In the genomic region with DNA sequence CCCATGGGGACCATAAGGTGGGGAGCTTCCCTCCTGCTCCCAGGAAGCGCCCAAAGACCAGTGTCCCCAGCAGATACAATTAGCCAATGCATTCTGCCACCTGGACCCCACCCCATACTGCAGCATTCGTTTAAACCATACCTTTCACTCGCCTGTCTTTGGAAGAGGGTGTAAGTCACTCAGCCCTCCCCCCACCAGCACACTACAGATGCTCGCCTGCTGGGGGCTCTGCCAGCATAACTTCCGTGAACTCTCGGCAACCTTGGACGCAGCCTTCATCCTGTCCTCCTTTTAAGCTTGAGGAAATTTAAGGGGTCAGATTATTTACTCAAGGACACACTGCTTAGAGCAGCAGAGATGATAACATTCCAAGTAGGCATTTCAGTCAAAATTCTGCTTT, we compare ENCODE assay signal across 13 cellular contexts.
DNase-seq lines count a peak whose midpoint lies in the region; ATAC-seq and TF ChIP-seq lines count a peak whose summit lies in the region.
"Had no signal": no experiment of that assay in that cellular context is flagged by ENCODE, and none has a peak within 500 bp of the region (broad histone marks: within the 10 kb centered on the region; RNA-seq: fewer than 3 reads in every experiment).

No MANE protein-coding gene starts in this region.

- CTCF ChIA-PET in Panc1 (lab: Charles Lee), result no interaction called here

- POLR2A ChIA-PET in Panc1 (lab: Charles Lee), result no interaction called here

- TF ChIP-seq CTCF in Panc1 (IDR thresholded peaks at IDR 0.05) (no peak), gastrocnemius medialis (IDR thresholded peaks at IDR 0.05 in 4 of 5, conservative IDR thresholded peaks at IDR 0.05 in 1 of 5) (no peak), HFFc6 (IDR thresholded peaks at IDR 0.05) (no peak)

- peaks cover 1% of the 10 kb centered on the region for H3K27me3 Mint-ChIP-seq in HFFc6 (ENCODE audit: insufficient read depth)

- no peak for TF ChIP-seq POLR2A in gastrocnemius medialis (IDR thresholded peaks at IDR 0.05)

- H3K36me3 Mint-ChIP-seq in HFFc6 (ENCODE audit: low read depth), result 0 out of 2 replicates have a peak, but pooled peaks cover 6% of the 10 kb centered on the region

- H3K9me3 Mint-ChIP-seq in HFFc6, result no peaks in the 10 kb centered on the region

- no peak overlapping the region for H3K4me3 ChIP-seq in Panc1 (ENCODE audit: low read depth in 2 of 2, low read length in 2 of 2)
- H3K4me3 ChIP-seq in gastrocnemius medialis, result no peak overlapping the region

- H3K27me3 ChIP-seq in Panc1 (ENCODE audit: control insufficient read depth, insufficient read depth, low read length), result no peaks in the 10 kb centered on the region
- H3K27me3 ChIP-seq in gastrocnemius medialis, result no peaks in the 10 kb centered on the region

- H3K4me1 Mint-ChIP-seq in HFFc6 (ENCODE audit: low read depth), result no peaks in the 10 kb centered on the region; the same call in 1 of the 2 replicates

- H3K4me3 Mint-ChIP-seq in HFFc6, result no peak overlapping the region

- H3K4me1 ChIP-seq in Panc1 (ENCODE audit: control insufficient read depth, insufficient read depth, low read length) (peaks cover 2% of the 10 kb centered on the region; the same call in 1 of the 2 replicates), gastrocnemius medialis (peaks cover 49 to 60% of the 10 kb centered on the region in 2 donors)

- BruUV-seq in Panc1 (replicated peaks; lab: Mats Ljungman, UMichigan), result no TSS peak

- intact Hi-C loops in Panc1 (cut with micrococcal nuclease; ENCODE audit: unreplicated experiment) (no loop called here), gastrocnemius medialis (cut with DNase I; ENCODE audit: low total_unique reads) (loop anchor here (5.0 kb wide), 3 partner anchors 70 to 230 kb away; no protein-coding TSS in a partner anchor)

- no peak overlapping the region for H3K27ac Mint-ChIP-seq in HFFc6

- in situ Hi-C loops in Panc1 (cut with HindIII; ENCODE audit: low pct_unique_long_range_greater_than_20kb, low sequenced_read_pairs) (no loop called here), gastrocnemius medialis (cut with MboI; ENCODE audit: low sequenced_read_pairs in 4 of 4) (no loop called here)

- DNase-seq in Panc1 (ENCODE audit: low read depth, low spot score), result no peak
- peak; percentile 26 for DNase-seq in amniotic epithelial cell (ENCODE audit: low read depth)
- DNase-seq in left kidney (ENCODE audit: low read depth, low spot score), result peak; percentile 21
- no peak for DNase-seq in gastrocnemius medialis
- DNase-seq in HFFc6, result no peak
- no peak for DNase-seq in caudate nucleus (lab: John Stamatoyannopoulos, UW)
- DNase-seq: COR-L47, NCI-H1092, NCI-H146, NCI-H2081, NCI-H748 treated with DMSO at 0.1 percent for 48 hours, PC-3 had no signal

- no peaks in the 10 kb centered on the region for H3K9me3 ChIP-seq in Panc1 (ENCODE audit: control insufficient read depth, insufficient read depth, low read depth, low read length)
- no peaks in the 10 kb centered on the region for H3K9me3 ChIP-seq in gastrocnemius medialis

- H3K27ac ChIP-seq in Panc1 (ENCODE audit: low read length), result no peak overlapping the region
- peak overlapping the region; percentile 12 to 87 (median 54) for H3K27ac ChIP-seq in gastrocnemius medialis
- no peak overlapping the region for H3K27ac ChIP-seq in caudate nucleus (ENCODE audit: low read depth, low read length)

- ATAC-seq in Panc1 (peak; percentile 36; the same call in 1 of the 2 replicates), gastrocnemius medialis (no peak), HG02885 (IDR thresholded peaks at IDR 0.05; ENCODE audit: poor library complexity, unreplicated experiment) (no peak)
- ATAC-seq: PC-3 had no signal

- no peaks in the 10 kb centered on the region for H3K36me3 ChIP-seq in Panc1 (ENCODE audit: control insufficient read depth, insufficient read depth, low read length)
- H3K36me3 ChIP-seq in gastrocnemius medialis, result no peaks in the 10 kb centered on the region

Comparison
In these comparisons a context has a peak if more than half of its experiments do, and no peak if none do; other contexts are left out.
1. DNase-seq: peak in amniotic epithelial cell (single experiment) and left kidney (single experiment); none in Panc1 (single experiment), gastrocnemius medialis (0 of 2), HFFc6 (single experiment) and caudate nucleus (0 of 61).
2. H3K27ac ChIP-seq: peak in gastrocnemius medialis (4 of 4); none in Panc1 (single experiment) and caudate nucleus (single experiment).